Comparison of ENCODE assay signal across 8 cellular contexts in the genomic region with DNA sequence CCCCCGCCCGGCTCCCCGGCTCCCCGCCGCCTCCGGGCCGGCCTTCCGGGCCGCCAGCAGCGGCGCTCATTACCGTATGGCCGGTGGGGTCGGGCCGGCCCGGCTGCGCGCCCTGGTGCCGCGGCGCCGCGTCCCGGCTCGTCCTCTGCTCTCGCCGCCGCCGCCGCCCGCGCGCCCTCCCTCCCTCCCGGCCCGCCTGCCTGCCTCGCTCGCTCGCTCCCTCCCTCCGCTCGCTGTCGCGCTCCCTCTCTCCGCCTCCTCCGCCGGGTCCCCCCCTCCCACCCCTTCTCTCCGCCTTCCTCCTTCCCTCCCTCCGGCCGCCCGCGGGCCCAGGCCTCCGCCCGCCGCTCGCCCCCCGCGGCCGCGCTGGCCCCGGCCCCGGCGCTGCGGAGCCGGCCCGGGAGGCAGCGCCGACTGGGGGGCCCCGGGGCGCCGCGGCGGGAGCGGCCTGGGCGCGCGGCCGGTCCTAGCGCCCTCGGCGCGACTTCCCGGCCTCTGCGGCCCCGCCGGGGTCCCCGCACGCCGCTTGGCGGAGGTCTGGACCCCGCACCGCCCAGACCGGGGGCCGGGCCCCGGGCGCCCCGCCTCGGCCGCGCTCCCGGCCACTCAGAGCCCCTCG. TPM values are rescaled to one million over a fixed set of nuclear protein-coding genes. Genes with fewer than 3 reads are reported as not detected.
DNase-seq lines count a peak whose midpoint lies in the region; ATAC-seq and TF ChIP-seq lines count a peak whose summit lies in the region.

A gene (minus strand): TSS at position 173 of the 619 bp plus-strand sequence. CDS start 27,941 bp downstream, outside the sequence.

- peak within 1 kb of the TSS; percentile 82 for H3K18ac ChIP-seq in mesendoderm (ENCODE audit: low read length)

- no peak within 1 kb of the TSS for H4K5ac ChIP-seq in mesendoderm (ENCODE audit: low read length)

- no peak within 1 kb of the TSS for H3K4ac ChIP-seq in mesendoderm (ENCODE audit: low read depth, low read length)

- H3K79me1 ChIP-seq in mesendoderm (ENCODE audit: low read length): peaks cover 3% of the 10 kb centered on the region

- H3K4me1 ChIP-seq in mesendoderm (ENCODE audit: control insufficient read depth, low read depth, low read length): no peaks in the 10 kb centered on the region

- no peaks in the 10 kb centered on the region for H3K9me3 Mint-ChIP-seq in endothelial cell (ENCODE audit: unreplicated experiment)

- H3K4me3 Mint-ChIP-seq in endothelial cell (ENCODE audit: unreplicated experiment): peak within 1 kb of the TSS; percentile 69

- peaks cover 10% of the 10 kb centered on the region for H3K4me1 Mint-ChIP-seq in endothelial cell (ENCODE audit: unreplicated experiment)

- peak within 1 kb of the TSS; percentile 67 for H3K56ac ChIP-seq in mesendoderm (ENCODE audit: low read length)

- DNase-seq in AG04449 (ENCODE audit: low read depth, low spot score): no peak
- peak; percentile 47 for DNase-seq in NCI-H460 (ENCODE audit: extremely low read depth, low read depth)
- peak; percentile 76 for DNase-seq in activated CD8-positive, alpha-beta memory T cell treated with anti-CD3 and anti-CD28 coated beads, Interleukin-2, amount 50 U/mL, for 4 hours
- DNase-seq in endothelial cell (ENCODE audit: low spot score): peak; percentile 47
- peak; percentile 56 for DNase-seq in mesendoderm
- peak; percentile 35 to 74 for DNase-seq in stimulated activated CD8-positive, alpha-beta memory T cell treated with anti-CD3 and anti-CD28 coated beads, Interleukin-7, amount 100 ng/mL, for 4 hours (ENCODE audit: low read depth in 2 of 2)

- H3K4me2 ChIP-seq in mesendoderm (ENCODE audit: low read length): peak within 1 kb of the TSS; percentile 71

- TF ChIP-seq CTCF in AG04449 (IDR thresholded peaks at IDR 0.05; ENCODE audit: insufficient read depth, low read length, missing control alignments): no peak
- TF ChIP-seq CTCF in endothelial cell (IDR thresholded peaks at IDR 0.05; ENCODE audit: unreplicated experiment): no peak

- H2BK120ac ChIP-seq in mesendoderm (ENCODE audit: low read depth, low read length): peak within 1 kb of the TSS; percentile 17

- CTCF ChIA-PET in AG04449 (lab: Yijun Ruan, JAX): interaction anchor here (0.6 to 2.0 kb wide), 9 partner anchors 8 to 256 kb away, joined by 3 to 16 read pairs (median 5); no protein-coding TSS in a partner anchor

- H2BK15ac ChIP-seq in mesendoderm (replicated peaks; ENCODE audit: low read depth): no peak within 1 kb of the TSS

- no peaks in the 10 kb centered on the region for H3K27me3 ChIP-seq in mesendoderm (ENCODE audit: insufficient read depth, low read length, poor library complexity)

- H4K8ac ChIP-seq in mesendoderm (ENCODE audit: low read depth, low read length): no peak within 1 kb of the TSS

- no peak within 1 kb of the TSS for H3K27ac Mint-ChIP-seq in endothelial cell (ENCODE audit: unreplicated experiment)

- peaks cover 5% of the 10 kb centered on the region for H3K36me3 Mint-ChIP-seq in endothelial cell (ENCODE audit: low read depth, unreplicated experiment)

- H2AK5ac ChIP-seq in mesendoderm (ENCODE audit: low read length): no peak within 1 kb of the TSS

- POLR2A ChIA-PET in AG04449 (lab: Yijun Ruan, JAX): interaction anchor here (0.6 kb wide), 1 partner anchor 894 kb away, joined by 4 read pairs; no protein-coding TSS in a partner anchor

- no peaks in the 10 kb centered on the region for H3K79me2 ChIP-seq in mesendoderm (ENCODE audit: control insufficient read depth, insufficient read depth, low read length)

- H3K9ac ChIP-seq in mesendoderm (ENCODE audit: low read length): peak within 1 kb of the TSS; percentile 48

- H3K36me3 ChIP-seq in mesendoderm (ENCODE audit: control insufficient read depth, insufficient read depth, low read length): no peaks in the 10 kb centered on the region

- peak; percentile 13 for ATAC-seq in GM18858 (IDR thresholded peaks at IDR 0.05; ENCODE audit: unreplicated experiment)
- ATAC-seq in HG03064 (IDR thresholded peaks at IDR 0.05; ENCODE audit: low read depth, unreplicated experiment): peak; percentile 36

- no peak within 1 kb of the TSS for H2BK5ac ChIP-seq in mesendoderm (ENCODE audit: low read length)

- H3K4me3 ChIP-seq in AG04449 (ENCODE audit: low read depth, low read length): peak within 1 kb of the TSS; percentile 64
- H3K4me3 ChIP-seq in mesendoderm (ENCODE audit: low read length): peak within 1 kb of the TSS; percentile 19

- WGBS in mesendoderm (ENCODE audit: extremely low coverage, insufficient coverage, low lambda C conversion rate): no CpG with 5 or more reads among the region's 100 CpGs

- H3K23ac ChIP-seq in mesendoderm (ENCODE audit: low read length): peak within 1 kb of the TSS; percentile 66

- H3K27me3 Mint-ChIP-seq in endothelial cell (ENCODE audit: unreplicated experiment): peaks cover 13% of the 10 kb centered on the region

- no peak within 1 kb of the TSS for H3K27ac ChIP-seq in mesendoderm (ENCODE audit: low read depth, low read length)

RNA-seq across cellular contexts. Expression of the gene that starts here (rescaled TPM):
- total RNA-seq in NCI-H460 (2014; rRNA removed; shearing (Covaris generic)): 4.3 and 4.9 TPM in 2 replicates
- polyA plus RNA-seq in NCI-H460 (2014; cell fraction: nucleus; rRNA removed): 3.7 and 8.1 TPM in 2 replicates
- 177 TPM for total RNA-seq in endothelial cell (ENCODE audit: unreplicated experiment)
- 50.9 TPM for polyA plus RNA-seq in mesendoderm (2013, experiment 1 of 2)
- polyA plus RNA-seq in mesendoderm (2013, experiment 2 of 2): 53.0 TPM

Comparison
In these comparisons a context has a peak if more than half of its experiments do, and no peak if none do; other contexts are left out.
1. RNA of the gene that starts here (total RNA-seq): 177 TPM in endothelial cell (single experiment); 4.3 to 4.9 TPM in NCI-H460; every median in the first group is over 10 times any median in the second.